ENCODE assay signal across 12 cellular contexts in genomic region chr5:142507528-142507927, GRCh38.
DNase-seq lines count a peak whose midpoint lies in the region; ATAC-seq and TF ChIP-seq lines count a peak whose summit lies in the region.
"Had no signal": no experiment of that assay in that cellular context is flagged by ENCODE, and none has a peak within 500 bp of the region (broad histone marks: within the 10 kb centered on the region; RNA-seq: fewer than 3 reads in every experiment).

No MANE protein-coding gene starts in this region.

- H3K27ac Mint-ChIP-seq in activated naive CD4-positive, alpha-beta T cell treated with anti-CD3 and anti-CD28 coated beads, Interleukin-2, amount 50 U/mL, for 72 hours = peak overlapping the region in 1 of 2 donors; percentile 24
- no peak overlapping the region for H3K27ac Mint-ChIP-seq in activated naive CD4-positive, alpha-beta T cell treated with anti-CD3 and anti-CD28 coated beads for 36 hours
- H3K27ac Mint-ChIP-seq in glutamatergic neuron (ENCODE audit: unreplicated experiment) = no peak overlapping the region
- H3K27ac Mint-ChIP-seq: effector memory CD8-positive, alpha-beta T cell had no signal

- H3K4me1 Mint-ChIP-seq in activated naive CD4-positive, alpha-beta T cell treated with anti-CD3 and anti-CD28 coated beads for 36 hours (ENCODE audit: low read depth) = peaks cover 51% of the 10 kb centered on the region
- H3K4me1 Mint-ChIP-seq in glutamatergic neuron (ENCODE audit: low read depth, unreplicated experiment) = peaks cover 25% of the 10 kb centered on the region

- H3K27me3 Mint-ChIP-seq in activated naive CD4-positive, alpha-beta T cell treated with anti-CD3 and anti-CD28 coated beads for 36 hours (ENCODE audit: low read depth) = no peaks in the 10 kb centered on the region
- peaks cover 5% of the 10 kb centered on the region for H3K27me3 Mint-ChIP-seq in glutamatergic neuron (ENCODE audit: unreplicated experiment)

- H3K36me3 Mint-ChIP-seq in activated naive CD4-positive, alpha-beta T cell treated with anti-CD3 and anti-CD28 coated beads, Interleukin-2, amount 50 U/mL, for 72 hours = no peaks in the 10 kb centered on the region
- H3K36me3 Mint-ChIP-seq in activated naive CD4-positive, alpha-beta T cell treated with anti-CD3 and anti-CD28 coated beads for 36 hours (ENCODE audit: low read depth) = no peaks in the 10 kb centered on the region
- H3K36me3 Mint-ChIP-seq in glutamatergic neuron (ENCODE audit: unreplicated experiment) = peaks cover 4% of the 10 kb centered on the region

- peaks cover 0 to 4% of the 10 kb centered on the region in 2 donors for H3K9me3 Mint-ChIP-seq in activated naive CD4-positive, alpha-beta T cell treated with anti-CD3 and anti-CD28 coated beads, Interleukin-2, amount 50 U/mL, for 72 hours
- H3K9me3 Mint-ChIP-seq in activated naive CD4-positive, alpha-beta T cell treated with anti-CD3 and anti-CD28 coated beads for 36 hours = no peaks in the 10 kb centered on the region
- H3K9me3 Mint-ChIP-seq in glutamatergic neuron (ENCODE audit: unreplicated experiment) = peaks cover 2% of the 10 kb centered on the region
- H3K9me3 Mint-ChIP-seq: effector memory CD8-positive, alpha-beta T cell; neural crest cell had no signal

- TF ChIP-seq CTCF in glutamatergic neuron (IDR thresholded peaks at IDR 0.05; ENCODE audit: partially characterized antibody, unreplicated experiment) = no peak

- peak; percentile 76 to 87 for ATAC-seq in activated naive CD4-positive, alpha-beta T cell treated with anti-CD3 and anti-CD28 coated beads, Interleukin-2, amount 50 U/mL, for 72 hours
- ATAC-seq in HG03139 (IDR thresholded peaks at IDR 0.05; ENCODE audit: unreplicated experiment) (peak; percentile 60), HG02970 (IDR thresholded peaks at IDR 0.05; ENCODE audit: low FRiP score, unreplicated experiment) (no peak)
- ATAC-seq: effector memory CD8-positive, alpha-beta T cell had no signal

- no peak for DNase-seq in activated naive CD4-positive, alpha-beta T cell treated with anti-CD3 and anti-CD28 coated beads, Interleukin-2, amount 50 U/mL, for 72 hours (ENCODE audit: low spot score in 2 of 2)
- no peak for DNase-seq in activated naive CD4-positive, alpha-beta T cell treated with anti-CD3 and anti-CD28 coated beads for 36 hours
- DNase-seq in epithelial cell of prostate (ENCODE audit: low read depth, low spot score) = no peak
- peak; percentile 38 for DNase-seq in stimulated activated CD4-positive, alpha-beta T cell treated with anti-CD3 and anti-CD28 coated beads, Interleukin-4, amount 100 ng/mL, for 24 hours
- no peak for DNase-seq in glutamatergic neuron
- DNase-seq in occipital lobe (lab: John Stamatoyannopoulos, UW) = no peak
- DNase-seq: adrenal gland; effector memory CD8-positive, alpha-beta T cell; NCI-H1105 treated with DMSO at 0.1 percent for 48 hours had no signal

- H3K27ac ChIP-seq in epithelial cell of prostate = peak overlapping the region; percentile 4
- H3K27ac ChIP-seq: adrenal gland had no signal

- intact Hi-C loops in activated naive CD4-positive, alpha-beta T cell treated with anti-CD3 and anti-CD28 coated beads for 36 hours (cut with micrococcal nuclease) = no loop called here

- CTCF ChIA-PET in activated naive CD4-positive, alpha-beta T cell treated with anti-CD3 and anti-CD28 coated beads for 36 hours (lab: Charles Lee) = no interaction called here

- H3K4me3 Mint-ChIP-seq in activated naive CD4-positive, alpha-beta T cell treated with anti-CD3 and anti-CD28 coated beads for 36 hours = no peak overlapping the region
- no peak overlapping the region for H3K4me3 Mint-ChIP-seq in glutamatergic neuron (ENCODE audit: unreplicated experiment)
- H3K4me3 Mint-ChIP-seq: effector memory CD8-positive, alpha-beta T cell; neural crest cell had no signal
